Comparison of ENCODE assay signal across 8 cellular contexts in the genomic region with DNA sequence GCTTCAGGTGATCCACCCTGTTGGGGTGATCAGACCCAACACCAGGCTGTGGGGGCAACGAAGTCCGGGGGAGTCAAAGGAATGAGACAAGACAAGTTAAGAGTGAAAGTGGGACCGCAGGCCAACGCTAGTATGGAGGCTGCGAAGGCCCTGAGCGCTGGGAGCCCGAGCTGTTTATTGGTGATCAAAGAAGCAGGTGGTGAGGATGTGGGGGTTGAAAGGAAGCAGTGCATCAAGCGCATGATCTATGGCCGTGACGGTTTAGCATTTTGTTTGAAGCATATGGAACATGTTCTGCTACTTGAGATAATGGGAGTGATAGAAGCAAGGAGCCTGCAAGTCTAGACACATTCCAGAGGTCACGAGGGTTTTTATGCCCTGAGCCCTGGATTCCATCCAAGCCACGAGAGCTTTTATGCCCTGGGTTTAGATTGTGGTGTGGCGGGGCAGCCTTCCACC. TPM values are rescaled to one million over a fixed set of nuclear protein-coding genes. Genes with fewer than 3 reads are reported as not detected.
A peak's percentile ranks its signal among the peaks of the same experiment; 100 is the strongest.
DNase-seq lines count a peak whose midpoint lies in the region; ATAC-seq and TF ChIP-seq lines count a peak whose summit lies in the region.

No MANE protein-coding gene starts in this region.

- no peak for TF ChIP-seq POLR2A in suprapubic skin (IDR thresholded peaks at IDR 0.05)

- H3K4me1 ChIP-seq in suprapubic skin = peaks cover 49% of the 10 kb centered on the region

- DNase-seq in NCI-H510A treated with DMSO at 0.1 percent for 48 hours (lab: John Stamatoyannopoulos, UW) (peak; percentile 38), NCI-H510A (lab: John Stamatoyannopoulos, UW) (no peak), kidney tubule cell (ENCODE audit: low spot score) (peak; percentile 42), suprapubic skin (ENCODE audit: low spot score in 2 of 2) (no peak), putamen (ENCODE audit: low spot score) (no peak), NCI-H1930 (lab: John Stamatoyannopoulos, UW) (no peak)
- DNase-seq in activated T-cell treated with anti-CD3 and anti-CD28 coated beads, Interleukin-2, amount 50 U/mL, for 4 hours = peak; percentile 45

- ATAC-seq in activated T-cell treated with anti-CD3 and anti-CD28 coated beads, Interleukin-2, amount 50 U/mL, for 4 hours = peak; percentile 26 to 51
- no peak for ATAC-seq in GM18520 (IDR thresholded peaks at IDR 0.05; ENCODE audit: unreplicated experiment)

- H3K36me3 Mint-ChIP-seq in activated T-cell treated with anti-CD3 and anti-CD28 coated beads, Interleukin-2, amount 50 U/mL, for 4 hours (ENCODE audit: insufficient read depth) = no peaks in the 10 kb centered on the region

- H3K4me1 Mint-ChIP-seq in activated T-cell treated with anti-CD3 and anti-CD28 coated beads, Interleukin-2, amount 50 U/mL, for 4 hours (ENCODE audit: low read depth) = peaks cover 49% of the 10 kb centered on the region

- H3K27ac ChIP-seq in suprapubic skin = peak overlapping the region; percentile 77

- H3K9me3 ChIP-seq in suprapubic skin = no peaks in the 10 kb centered on the region

- no peaks in the 10 kb centered on the region for H3K27me3 Mint-ChIP-seq in activated T-cell treated with anti-CD3 and anti-CD28 coated beads, Interleukin-2, amount 50 U/mL, for 4 hours (ENCODE audit: low read depth)

- no peaks in the 10 kb centered on the region for H3K36me3 ChIP-seq in suprapubic skin

- no peak for TF ChIP-seq EP300 in suprapubic skin (IDR thresholded peaks at IDR 0.05)

- H3K4me3 ChIP-seq in suprapubic skin = no peak overlapping the region

- peak overlapping the region; percentile 22 for H3K4me3 Mint-ChIP-seq in activated T-cell treated with anti-CD3 and anti-CD28 coated beads, Interleukin-2, amount 50 U/mL, for 4 hours

- WGBS in suprapubic skin = 32% methylated on average over 13 of the region's 13 CpGs

- TF ChIP-seq CTCF in suprapubic skin (IDR thresholded peaks at IDR 0.05) = no peak

- H3K27me3 ChIP-seq in suprapubic skin = no peaks in the 10 kb centered on the region

- no peaks in the 10 kb centered on the region for H3K9me3 Mint-ChIP-seq in activated T-cell treated with anti-CD3 and anti-CD28 coated beads, Interleukin-2, amount 50 U/mL, for 4 hours

RNA-seq across cellular contexts. Expression of a gene that starts 49.5 kb away (rescaled TPM):
- not detected for total RNA-seq in activated T-cell treated with anti-CD3 and anti-CD28 coated beads, Interleukin-2, amount 50 U/mL, for 4 hours
- 1 to 10 TPM in 1 of 4 donors, under 1 TPM in 2, not detected in 1; 0.64 to 2.1 (median 0.81) TPM for total RNA-seq in suprapubic skin

Comparison
In these comparisons a context has a peak if more than half of its experiments do, and no peak if none do; other contexts are left out.
1. DNase-seq: peak in NCI-H510A treated with DMSO at 0.1 percent for 48 hours (single experiment), activated T-cell treated with anti-CD3 and anti-CD28 coated beads, Interleukin-2, amount 50 U/mL, for 4 hours (single experiment) and kidney tubule cell (single experiment); none in NCI-H510A (single experiment), suprapubic skin (0 of 2), putamen (single experiment) and NCI-H1930 (0 of 2).